In the genomic region with DNA sequence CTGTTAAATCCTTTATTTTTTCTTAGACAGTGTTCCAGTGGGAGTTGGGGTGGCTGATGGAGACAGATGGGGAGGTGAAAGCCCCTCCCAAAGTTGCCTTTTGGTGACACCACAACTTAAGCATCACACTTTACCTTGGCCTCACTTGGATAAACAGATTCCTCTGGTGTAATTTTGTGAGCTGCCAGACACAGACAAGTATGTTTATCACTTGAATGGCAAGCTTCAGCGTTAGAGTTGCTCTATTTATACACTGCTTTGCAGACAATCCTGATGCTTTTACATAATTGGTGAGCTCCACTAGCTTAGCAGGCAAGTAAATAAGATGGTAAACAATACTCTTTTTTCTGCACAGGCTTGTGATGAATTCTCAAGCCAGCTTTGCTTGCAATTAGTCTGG, we compare ENCODE assay signal across 1 cellular context.
TF ChIP-seq lines count a peak whose summit lies in the region.

No MANE protein-coding gene starts in this region.

TF ChIP-seq in IMR-90, 13 proteins besides CTCF, POLR2A, EP300 and RAD21 (continued from another document):
- TF ChIP-seq ELK1 (IDR thresholded peaks at IDR 0.05; ENCODE audit: borderline replicate concordance, low read depth, low read length) (no peak), CHD1 (IDR thresholded peaks at IDR 0.05; ENCODE audit: low read depth, low read length) (no peak), SMC3 (IDR thresholded peaks at IDR 0.05; ENCODE audit: low read depth, low read length) (no peak), FOS (IDR thresholded peaks at IDR 0.05; ENCODE audit: low read depth, low read length) (no peak), MAZ (IDR thresholded peaks at IDR 0.05; ENCODE audit: borderline replicate concordance, low read depth, low read length) (no peak), RCOR1 (IDR thresholded peaks at IDR 0.05; ENCODE audit: insufficient replicate concordance, low read length) (no peak)
